16 cellular contexts compared by ENCODE assay signal in the genomic region with DNA sequence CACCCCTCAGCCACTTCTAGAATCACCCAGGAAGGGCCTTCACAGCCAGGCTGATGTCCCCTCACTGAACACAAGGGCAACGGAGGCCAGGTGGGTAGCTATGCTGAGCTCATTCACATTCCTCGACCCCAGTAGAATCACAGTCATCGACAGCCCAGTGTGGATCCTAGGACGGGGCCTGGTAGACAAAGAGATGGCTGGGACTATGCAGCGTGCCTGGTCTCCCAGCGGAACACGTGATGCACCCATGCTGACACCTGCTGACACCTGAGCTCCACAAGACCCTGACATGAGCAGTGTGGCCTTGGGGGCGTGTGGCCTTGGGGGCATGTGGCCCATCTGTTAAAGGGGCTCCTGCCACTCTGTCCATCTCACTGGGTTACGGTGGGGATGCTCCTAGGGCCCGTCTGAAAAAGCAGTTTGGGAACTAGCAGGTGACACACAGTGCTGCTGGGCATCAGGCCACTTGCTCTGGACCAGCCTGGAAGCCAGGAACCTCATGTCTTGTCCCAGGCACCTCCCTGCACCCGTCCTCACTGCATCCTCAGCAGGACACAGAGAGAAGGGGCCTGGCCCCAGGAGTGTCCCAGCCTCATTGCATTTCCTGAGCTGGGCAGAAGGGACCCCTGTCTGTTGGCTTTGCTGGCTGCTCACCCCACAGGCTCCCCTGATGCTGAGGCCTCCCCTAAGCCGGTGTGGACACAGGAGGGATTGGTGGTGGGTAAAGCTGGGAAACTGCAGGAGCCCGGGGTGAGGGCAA. TPM values are rescaled to one million over a fixed set of nuclear protein-coding genes. Genes with fewer than 3 reads are reported as not detected.
"Had no signal": no experiment of that assay in that cellular context is flagged by ENCODE, and none has a peak within 500 bp of the region (broad histone marks: within the 10 kb centered on the region; RNA-seq: fewer than 3 reads in every experiment).

No MANE protein-coding gene starts in this region.

- H3K4me3 ChIP-seq: adrenal gland, body of pancreas had no signal

- H3K4me2 ChIP-seq: SK-N-SH had no signal

- H3K9me3 ChIP-seq: adrenal gland, body of pancreas, neutrophil, SK-N-SH had no signal

- H3K4me1 ChIP-seq: adrenal gland, body of pancreas had no signal

- H3K27me3 ChIP-seq: adrenal gland, body of pancreas had no signal

- ATAC-seq: body of pancreas; right cardiac atrium; stimulated activated naive B cell treated with anti-CD40 and anti-IgM and Interleukin-4, amounts not matched to agents 10 μg/mL and 1 μg/mL and 100 μg/mL, for 72 hours had no signal

- DNase-seq: activated T-cell treated with anti-CD3 and anti-CD28 coated beads, Interleukin-2, amount 50 U/mL, for 48 hours; cerebellar nuclear complex; dermis blood vessel endothelial cell; erythroblast; hippocampal formation; midbrain; right cardiac atrium; SK-N-SH; stimulated activated CD4-positive, alpha-beta T cell treated with anti-CD3 and anti-CD28 coated beads, Interleukin-2, amount 100 ng/mL, for 24 hours; stimulated activated naive B cell treated with anti-CD40 and anti-IgM and Interleukin-4, amounts not matched to agents 10 μg/mL and 1 μg/mL and 100 μg/mL, for 72 hours had no signal

- H3K36me3 ChIP-seq: adrenal gland, neutrophil had no signal

- H3K27ac ChIP-seq: adrenal gland, body of pancreas, neutrophil had no signal

- H3K9ac ChIP-seq: SK-N-SH had no signal

RNA-seq across cellular contexts. Expression of a gene that starts 9.7 kb away (rescaled TPM):
- total RNA-seq: dermis blood vessel endothelial cell had no signal
- polyA plus RNA-seq: SK-N-SH had no signal

RNA-seq across cellular contexts. Expression of a gene that starts 22.0 kb away (rescaled TPM):
- total RNA-seq: adrenal gland, body of pancreas, dermis blood vessel endothelial cell, kidney epithelial cell, lower leg skin, posterior vena cava, right cardiac atrium had no signal
- polyA plus RNA-seq: adrenal gland, right cardiac atrium, SK-N-SH had no signal

RNA-seq across cellular contexts. Expression of a gene that starts 42.3 kb away (rescaled TPM):
- total RNA-seq: body of pancreas, dermis blood vessel endothelial cell, kidney epithelial cell, lower leg skin, posterior vena cava had no signal
- polyA plus RNA-seq: SK-N-SH had no signal

RNA-seq across cellular contexts. Expression of a gene that starts 48.0 kb away (rescaled TPM):
- total RNA-seq: body of pancreas, dermis blood vessel endothelial cell, kidney epithelial cell, lower leg skin, posterior vena cava had no signal
